In the genomic region with DNA sequence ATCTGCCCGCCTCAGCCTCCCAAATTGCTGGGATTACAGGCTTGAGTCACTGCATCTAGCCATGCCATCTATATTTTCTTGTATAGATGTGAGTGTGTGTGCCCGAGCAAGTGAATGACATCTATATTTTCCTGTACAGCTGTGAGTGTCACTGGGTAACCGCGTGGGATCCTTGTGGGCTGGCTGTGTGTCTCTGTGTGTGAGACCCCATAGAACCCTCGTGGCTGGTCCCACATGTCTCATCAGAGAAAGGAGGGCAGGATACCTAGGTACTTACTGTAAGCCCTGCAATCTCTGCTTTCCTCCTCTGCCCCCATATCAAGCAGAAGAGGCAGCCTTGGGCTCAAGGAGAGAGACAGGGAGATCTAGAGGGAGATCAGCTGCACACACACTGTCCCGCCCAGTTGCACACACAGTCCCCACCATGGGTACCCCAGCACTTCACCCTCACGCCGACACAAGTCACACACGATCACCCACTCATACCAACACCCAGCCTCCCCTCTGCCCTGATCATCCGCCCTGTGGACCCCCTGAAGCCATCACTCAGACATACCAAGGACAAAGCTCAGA, we compare ENCODE assay signal across 10 cellular contexts. TPM values are rescaled to one million over a fixed set of nuclear protein-coding genes. Genes with fewer than 3 reads are reported as not detected.
A peak's percentile ranks its signal among the peaks of the same experiment; 100 is the strongest.
DNase-seq lines count a peak whose midpoint lies in the region; ATAC-seq and TF ChIP-seq lines count a peak whose summit lies in the region.
"Had no signal": no experiment of that assay in that cellular context is flagged by ENCODE, and none has a peak within 500 bp of the region (broad histone marks: within the 10 kb centered on the region; RNA-seq: fewer than 3 reads in every experiment).

No MANE protein-coding gene starts in this region.

- peak overlapping the region; percentile 84 to 97 (median 97) for H3K27ac Mint-ChIP-seq in IgD-negative memory B cell
- H3K27ac Mint-ChIP-seq in activated naive CD8-positive, alpha-beta T cell treated with anti-CD3 and anti-CD28 coated beads, Interleukin-2, amount 50 U/mL, for 24 hours = peak overlapping the region; percentile 98

- peak overlapping the region; percentile 83 to 98 (median 96) for H3K4me3 Mint-ChIP-seq in IgD-negative memory B cell
- peak overlapping the region; percentile 91 for H3K4me3 Mint-ChIP-seq in activated naive CD8-positive, alpha-beta T cell treated with anti-CD3 and anti-CD28 coated beads, Interleukin-2, amount 50 U/mL, for 24 hours

- no peaks in the 10 kb centered on the region for H3K36me3 ChIP-seq in testis (ENCODE audit: low read depth, missing control alignments)
- no peaks in the 10 kb centered on the region for H3K36me3 ChIP-seq in tibial nerve

- in situ Hi-C loops in GM13976 (cut with MboI; ENCODE audit: low sequenced_read_pairs, unreplicated experiment) = no loop called here

- WGBS in testis, 2 donors = 76 to 79% methylated on average over 3 to 10 of the region's 10 CpGs
- WGBS in tibial nerve, 2 donors = 75 to 84% methylated on average over 9 to 10 of the region's 10 CpGs

- TF ChIP-seq EP300 in tibial nerve (IDR thresholded peaks at IDR 0.05) = no peak

- ATAC-seq in activated naive CD8-positive, alpha-beta T cell treated with anti-CD3 and anti-CD28 coated beads, Interleukin-2, amount 50 U/mL, for 24 hours = peak; percentile 37
- ATAC-seq in GM21526 (IDR thresholded peaks at IDR 0.05; ENCODE audit: low FRiP score, unreplicated experiment) = no peak

- H3K4me1 ChIP-seq in testis (no peaks in the 10 kb centered on the region), tibial nerve (peaks cover 0 to 13% (median 0%) of the 10 kb centered on the region in 4 donors)

- DNase-seq in GM13976 (ENCODE audit: low spot score) (peak; percentile 43), testis (no peak), tibial nerve (ENCODE audit: low spot score in 2 of 2) (no peak), HuH-7 (ENCODE audit: low spot score) (no peak)
- DNase-seq in activated naive CD8-positive, alpha-beta T cell treated with anti-CD3 and anti-CD28 coated beads, Interleukin-2, amount 50 U/mL, for 24 hours = peak; percentile 31
- DNase-seq: GOT3, IMR-90 had no signal

- H3K36me3 Mint-ChIP-seq in IgD-negative memory B cell = peaks cover 2% of the 10 kb centered on the region
- H3K36me3 Mint-ChIP-seq in activated naive CD8-positive, alpha-beta T cell treated with anti-CD3 and anti-CD28 coated beads, Interleukin-2, amount 50 U/mL, for 24 hours (ENCODE audit: low read depth) = peaks cover 8% of the 10 kb centered on the region

- H3K9me3 ChIP-seq in testis (no peaks in the 10 kb centered on the region), tibial nerve (no peaks in the 10 kb centered on the region)

- peak overlapping the region; percentile 15 to 49 (median 35) for H3K4me3 ChIP-seq in skin epidermis
- no peak overlapping the region for H3K4me3 ChIP-seq in testis
- H3K4me3 ChIP-seq in tibial nerve = peak overlapping the region in 2 of 4 donors; percentile 41 to 50

- intact Hi-C loops in testis (cut with DNase I; ENCODE audit: low total_unique reads) = no loop called here

- no peak for TF ChIP-seq POLR2A in testis (IDR thresholded peaks at IDR 0.05)
- no peak for TF ChIP-seq POLR2A in tibial nerve (IDR thresholded peaks at IDR 0.05)

- H3K27me3 Mint-ChIP-seq in IgD-negative memory B cell = no peaks in the 10 kb centered on the region
- H3K27me3 Mint-ChIP-seq in activated naive CD8-positive, alpha-beta T cell treated with anti-CD3 and anti-CD28 coated beads, Interleukin-2, amount 50 U/mL, for 24 hours = no peaks in the 10 kb centered on the region

- no peaks in the 10 kb centered on the region for H3K9me3 Mint-ChIP-seq in IgD-negative memory B cell
- no peaks in the 10 kb centered on the region for H3K9me3 Mint-ChIP-seq in activated naive CD8-positive, alpha-beta T cell treated with anti-CD3 and anti-CD28 coated beads, Interleukin-2, amount 50 U/mL, for 24 hours

- TF ChIP-seq CTCF in GM13976 (IDR thresholded peaks at IDR 0.05; ENCODE audit: borderline replicate concordance, control extremely low read depth, extremely low read depth, insufficient read depth, missing control alignments) = no peak
- TF ChIP-seq CTCF in testis (IDR thresholded peaks at IDR 0.05) = no peak
- no peak for TF ChIP-seq CTCF in tibial nerve (IDR thresholded peaks at IDR 0.05)

- H3K27me3 ChIP-seq in testis (no peaks in the 10 kb centered on the region), tibial nerve (peaks cover 0 to 25% of the 10 kb centered on the region in 2 donors)

- H3K4me1 Mint-ChIP-seq in IgD-negative memory B cell = peaks cover 18 to 19% (median 18%) of the 10 kb centered on the region in 3 donors
- H3K4me1 Mint-ChIP-seq in activated naive CD8-positive, alpha-beta T cell treated with anti-CD3 and anti-CD28 coated beads, Interleukin-2, amount 50 U/mL, for 24 hours = peaks cover 26% of the 10 kb centered on the region

- peak overlapping the region in 19 of 21 experiments; percentile 15 to 96 (median 79) for H3K27ac ChIP-seq in skin epidermis
- H3K27ac ChIP-seq in testis = no peak overlapping the region
- H3K27ac ChIP-seq in tibial nerve = peak overlapping the region in 1 of 4 donors; percentile 75

RNA-seq across cellular contexts. Expression of a gene that starts 0.7 kb away (rescaled TPM):
- 80.7 TPM for polyA plus RNA-seq in IgD-negative memory B cell
- total RNA-seq in testis = 1 to 10 TPM; 1.9 to 3.2 TPM
- polyA plus RNA-seq in testis (ENCODE audit: insufficient read depth, low read depth, low replicate concordance) = 2.9 TPM
- 1 to 10 TPM; 1.1 to 8.1 (median 2.5) TPM for total RNA-seq in tibial nerve
- total RNA-seq: IMR-90 had no signal
- polyA plus RNA-seq: IMR-90 had no signal

RNA-seq across cellular contexts. Expression of a gene that starts 16.9 kb away (rescaled TPM):
- polyA plus RNA-seq in IgD-negative memory B cell (4.2 TPM), testis (ENCODE audit: insufficient read depth, low read depth, low replicate concordance) (2.3 TPM)
- total RNA-seq in testis (1 to 10 TPM; 1.2 to 2.0 TPM), tibial nerve (not detected)
- total RNA-seq: IMR-90 had no signal
- polyA plus RNA-seq: IMR-90 had no signal

RNA-seq across cellular contexts. Expression of a gene that starts 21.2 kb away (rescaled TPM):
- polyA plus RNA-seq in IgD-negative memory B cell = 14.6 TPM
- 100 to 1,000 TPM; 217 to 277 TPM for total RNA-seq in testis
- 205 TPM for polyA plus RNA-seq in testis (ENCODE audit: insufficient read depth, low read depth, low replicate concordance)
- total RNA-seq in tibial nerve = 10 to 100 TPM; 10.8 to 31.0 (median 22.1) TPM
- total RNA-seq: IMR-90 had no signal
- polyA plus RNA-seq: IMR-90 had no signal

RNA-seq across cellular contexts. Expression of a gene that starts 21.3 kb away (rescaled TPM):
- polyA plus RNA-seq in IgD-negative memory B cell (28.2 TPM), testis (ENCODE audit: insufficient read depth, low read depth, low replicate concordance) (26.9 TPM)
- total RNA-seq in testis (10 to 100 TPM; 34.3 to 38.5 TPM), tibial nerve (10 to 100 TPM; 33.2 to 45.6 (median 42.4) TPM)

RNA-seq across cellular contexts. Expression of a gene that starts 47.4 kb away (rescaled TPM):
- polyA plus RNA-seq in IgD-negative memory B cell = not detected
- total RNA-seq in testis = 1 to 10 TPM; 3.2 to 3.9 TPM
- polyA plus RNA-seq in testis (ENCODE audit: insufficient read depth, low read depth, low replicate concordance) = 7.6 TPM
- total RNA-seq in tibial nerve = under 1 TPM in 1 of 4 donors, not detected in 3; 0.63 TPM
- total RNA-seq: IMR-90 had no signal
- polyA plus RNA-seq: IMR-90 had no signal

Comparison
In these comparisons a context has a peak if more than half of its experiments do, and no peak if none do; other contexts are left out.
1. DNase-seq: peak in GM13976 (single experiment) and activated naive CD8-positive, alpha-beta T cell treated with anti-CD3 and anti-CD28 coated beads, Interleukin-2, amount 50 U/mL, for 24 hours (single experiment); none in testis (single experiment), tibial nerve (0 of 2) and HuH-7 (single experiment).
2. H3K27ac ChIP-seq: peak in skin epidermis (19 of 21); none in testis (0 of 2).
3. H3K4me3 ChIP-seq: peak in skin epidermis (7 of 7); none in testis (0 of 2).
4. RNA of a gene that starts 21.2 kb away (total RNA-seq): 217 to 277 TPM in testis; 10.8 to 31.0 TPM in tibial nerve; every median in the first group is over 4 times any median in the second.